1 cellular context compared by ENCODE assay signal in the genomic region with DNA sequence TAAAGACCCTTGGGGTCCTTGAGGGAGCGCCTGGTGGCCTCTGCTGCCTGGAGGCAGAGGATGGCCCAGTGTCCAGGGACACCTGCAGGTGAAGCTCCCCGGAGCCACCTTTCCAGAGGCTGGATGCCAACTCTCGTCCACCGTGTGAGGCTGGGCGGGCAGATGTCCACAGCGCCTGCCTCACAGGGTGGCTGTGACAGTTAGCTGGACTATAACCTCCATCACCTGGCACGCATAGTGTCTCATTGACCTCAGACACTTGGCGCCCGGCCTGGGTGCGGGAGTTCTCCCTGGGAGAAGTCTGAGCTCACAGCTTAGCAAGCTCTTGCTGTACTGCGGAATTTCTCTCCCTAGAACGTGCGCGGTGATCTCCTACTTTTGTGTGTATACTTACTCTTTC.
TF ChIP-seq lines count a peak whose summit lies in the region.

No MANE protein-coding gene starts in this region.

TF ChIP-seq in H1, 55 proteins besides CTCF, POLR2A, EP300 and RAD21 (continued from another document):
- TF ChIP-seq, protein P1, sequence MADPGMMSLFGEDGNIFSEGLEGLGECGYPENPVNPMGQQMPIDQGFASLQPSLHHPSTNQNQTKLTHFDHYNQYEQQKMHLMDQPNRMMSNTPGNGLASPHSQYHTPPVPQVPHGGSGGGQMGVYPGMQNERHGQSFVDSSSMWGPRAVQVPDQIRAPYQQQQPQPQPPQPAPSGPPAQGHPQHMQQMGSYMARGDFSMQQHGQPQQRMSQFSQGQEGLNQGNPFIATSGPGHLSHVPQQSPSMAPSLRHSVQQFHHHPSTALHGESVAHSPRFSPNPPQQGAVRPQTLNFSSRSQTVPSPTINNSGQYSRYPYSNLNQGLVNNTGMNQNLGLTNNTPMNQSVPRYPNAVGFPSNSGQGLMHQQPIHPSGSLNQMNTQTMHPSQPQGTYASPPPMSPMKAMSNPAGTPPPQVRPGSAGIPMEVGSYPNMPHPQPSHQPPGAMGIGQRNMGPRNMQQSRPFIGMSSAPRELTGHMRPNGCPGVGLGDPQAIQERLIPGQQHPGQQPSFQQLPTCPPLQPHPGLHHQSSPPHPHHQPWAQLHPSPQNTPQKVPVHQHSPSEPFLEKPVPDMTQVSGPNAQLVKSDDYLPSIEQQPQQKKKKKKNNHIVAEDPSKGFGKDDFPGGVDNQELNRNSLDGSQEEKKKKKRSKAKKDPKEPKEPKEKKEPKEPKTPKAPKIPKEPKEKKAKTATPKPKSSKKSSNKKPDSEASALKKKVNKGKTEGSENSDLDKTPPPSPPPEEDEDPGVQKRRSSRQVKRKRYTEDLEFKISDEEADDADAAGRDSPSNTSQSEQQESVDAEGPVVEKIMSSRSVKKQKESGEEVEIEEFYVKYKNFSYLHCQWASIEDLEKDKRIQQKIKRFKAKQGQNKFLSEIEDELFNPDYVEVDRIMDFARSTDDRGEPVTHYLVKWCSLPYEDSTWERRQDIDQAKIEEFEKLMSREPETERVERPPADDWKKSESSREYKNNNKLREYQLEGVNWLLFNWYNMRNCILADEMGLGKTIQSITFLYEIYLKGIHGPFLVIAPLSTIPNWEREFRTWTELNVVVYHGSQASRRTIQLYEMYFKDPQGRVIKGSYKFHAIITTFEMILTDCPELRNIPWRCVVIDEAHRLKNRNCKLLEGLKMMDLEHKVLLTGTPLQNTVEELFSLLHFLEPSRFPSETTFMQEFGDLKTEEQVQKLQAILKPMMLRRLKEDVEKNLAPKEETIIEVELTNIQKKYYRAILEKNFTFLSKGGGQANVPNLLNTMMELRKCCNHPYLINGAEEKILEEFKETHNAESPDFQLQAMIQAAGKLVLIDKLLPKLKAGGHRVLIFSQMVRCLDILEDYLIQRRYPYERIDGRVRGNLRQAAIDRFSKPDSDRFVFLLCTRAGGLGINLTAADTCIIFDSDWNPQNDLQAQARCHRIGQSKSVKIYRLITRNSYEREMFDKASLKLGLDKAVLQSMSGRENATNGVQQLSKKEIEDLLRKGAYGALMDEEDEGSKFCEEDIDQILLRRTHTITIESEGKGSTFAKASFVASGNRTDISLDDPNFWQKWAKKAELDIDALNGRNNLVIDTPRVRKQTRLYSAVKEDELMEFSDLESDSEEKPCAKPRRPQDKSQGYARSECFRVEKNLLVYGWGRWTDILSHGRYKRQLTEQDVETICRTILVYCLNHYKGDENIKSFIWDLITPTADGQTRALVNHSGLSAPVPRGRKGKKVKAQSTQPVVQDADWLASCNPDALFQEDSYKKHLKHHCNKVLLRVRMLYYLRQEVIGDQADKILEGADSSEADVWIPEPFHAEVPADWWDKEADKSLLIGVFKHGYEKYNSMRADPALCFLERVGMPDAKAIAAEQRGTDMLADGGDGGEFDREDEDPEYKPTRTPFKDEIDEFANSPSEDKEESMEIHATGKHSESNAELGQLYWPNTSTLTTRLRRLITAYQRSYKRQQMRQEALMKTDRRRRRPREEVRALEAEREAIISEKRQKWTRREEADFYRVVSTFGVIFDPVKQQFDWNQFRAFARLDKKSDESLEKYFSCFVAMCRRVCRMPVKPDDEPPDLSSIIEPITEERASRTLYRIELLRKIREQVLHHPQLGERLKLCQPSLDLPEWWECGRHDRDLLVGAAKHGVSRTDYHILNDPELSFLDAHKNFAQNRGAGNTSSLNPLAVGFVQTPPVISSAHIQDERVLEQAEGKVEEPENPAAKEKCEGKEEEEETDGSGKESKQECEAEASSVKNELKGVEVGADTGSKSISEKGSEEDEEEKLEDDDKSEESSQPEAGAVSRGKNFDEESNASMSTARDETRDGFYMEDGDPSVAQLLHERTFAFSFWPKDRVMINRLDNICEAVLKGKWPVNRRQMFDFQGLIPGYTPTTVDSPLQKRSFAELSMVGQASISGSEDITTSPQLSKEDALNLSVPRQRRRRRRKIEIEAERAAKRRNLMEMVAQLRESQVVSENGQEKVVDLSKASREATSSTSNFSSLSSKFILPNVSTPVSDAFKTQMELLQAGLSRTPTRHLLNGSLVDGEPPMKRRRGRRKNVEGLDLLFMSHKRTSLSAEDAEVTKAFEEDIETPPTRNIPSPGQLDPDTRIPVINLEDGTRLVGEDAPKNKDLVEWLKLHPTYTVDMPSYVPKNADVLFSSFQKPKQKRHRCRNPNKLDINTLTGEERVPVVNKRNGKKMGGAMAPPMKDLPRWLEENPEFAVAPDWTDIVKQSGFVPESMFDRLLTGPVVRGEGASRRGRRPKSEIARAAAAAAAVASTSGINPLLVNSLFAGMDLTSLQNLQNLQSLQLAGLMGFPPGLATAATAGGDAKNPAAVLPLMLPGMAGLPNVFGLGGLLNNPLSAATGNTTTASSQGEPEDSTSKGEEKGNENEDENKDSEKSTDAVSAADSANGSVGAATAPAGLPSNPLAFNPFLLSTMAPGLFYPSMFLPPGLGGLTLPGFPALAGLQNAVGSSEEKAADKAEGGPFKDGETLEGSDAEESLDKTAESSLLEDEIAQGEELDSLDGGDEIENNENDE (IDR thresholded peaks at IDR 0.05; ENCODE audit: insufficient replicate concordance, low read length), result no peak
- TF ChIP-seq EZH2 (IDR thresholded peaks at IDR 0.05; ENCODE audit: low read depth, low read length, severe bottlenecking), result no peak
- no peak for TF ChIP-seq JUN (IDR thresholded peaks at IDR 0.05; ENCODE audit: low read depth, low read length)
- no peak for TF ChIP-seq EGR1 (IDR thresholded peaks at IDR 0.05; ENCODE audit: borderline replicate concordance, low read depth, low read length)
- TF ChIP-seq, protein P2, sequence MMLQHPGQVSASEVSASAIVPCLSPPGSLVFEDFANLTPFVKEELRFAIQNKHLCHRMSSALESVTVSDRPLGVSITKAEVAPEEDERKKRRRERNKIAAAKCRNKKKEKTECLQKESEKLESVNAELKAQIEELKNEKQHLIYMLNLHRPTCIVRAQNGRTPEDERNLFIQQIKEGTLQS (IDR thresholded peaks at IDR 0.05; ENCODE audit: insufficient read depth, low read depth, low read length), result no peak
- TF ChIP-seq JUND (IDR thresholded peaks at IDR 0.05; ENCODE audit: low read length), result no peak
- no peak for TF ChIP-seq PHF8 (conservative IDR thresholded peaks at IDR 0.05; ENCODE audit: low read depth, low read length)
- no peak for TF ChIP-seq CHD1 (IDR thresholded peaks at IDR 0.05; ENCODE audit: low read depth, low read length)
